Comparison of ENCODE assay signal across 6 cellular contexts in the genomic region with DNA sequence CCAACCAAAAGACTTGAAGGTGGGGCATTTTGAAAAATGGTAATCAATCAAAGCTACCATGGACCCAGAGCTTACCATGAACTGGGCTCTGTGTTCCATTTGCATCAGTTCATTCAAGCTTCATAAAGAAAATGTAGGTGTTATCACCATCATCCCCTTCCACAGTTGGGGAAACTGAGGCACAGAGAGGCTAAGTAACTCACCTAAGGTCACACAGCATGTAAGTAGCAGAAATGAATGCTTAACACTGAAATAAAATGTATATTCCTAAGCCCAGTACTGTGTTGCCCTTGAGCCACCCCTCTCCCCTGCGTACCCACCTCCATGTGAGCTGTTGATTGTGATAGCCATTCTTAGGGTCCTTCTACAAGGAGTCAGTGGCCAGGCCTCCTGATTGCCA.
"Had no signal": no experiment of that assay in that cellular context is flagged by ENCODE, and none has a peak within 500 bp of the region (broad histone marks: within the 10 kb centered on the region; RNA-seq: fewer than 3 reads in every experiment).

No MANE protein-coding gene starts in this region.

- H2AFZ ChIP-seq: GM23338 had no signal

- H3K36me3 ChIP-seq: HAP-1 had no signal

- H3K4me2 ChIP-seq: GM23338 had no signal

- H3K9me3 ChIP-seq: HAP-1 had no signal

- FAIRE-seq: HepG2 had no signal

- DNase-seq: H7, KG1 had no signal

- H3K4me3 ChIP-seq: GM23338, HAP-1 had no signal

- H3K27ac ChIP-seq: HL-60 had no signal

- H3K4me1 ChIP-seq: HAP-1 had no signal
